ENCODE assay signal across 8 cellular contexts in genomic region chr19:6279620-6279930, GRCh38. TPM values are rescaled to one million over a fixed set of nuclear protein-coding genes. Genes with fewer than 3 reads are reported as not detected.
DNase-seq lines count a peak whose midpoint lies in the region; ATAC-seq and TF ChIP-seq lines count a peak whose summit lies in the region.

No MANE protein-coding gene starts in this region.

- peaks cover 0 to 11% (median 5%) of the 10 kb centered on the region in 3 donors for H3K27me3 Mint-ChIP-seq in CD14-positive monocyte (ENCODE audit: low read depth in 3 of 3)

- no peaks in the 10 kb centered on the region for H3K9me3 ChIP-seq in upper lobe of right lung

- H3K27me3 ChIP-seq in GM06990 (replicated peaks; ENCODE audit: control insufficient read depth, insufficient read depth, low read length) (no peaks in the 10 kb centered on the region), upper lobe of right lung (no peaks in the 10 kb centered on the region)

- peak overlapping the region; percentile 81 for H3K27ac ChIP-seq in upper lobe of right lung

- POLR2A ChIA-PET in HEK293T (lab: Yijun Ruan, JAX) = no interaction called here

- CTCF ChIA-PET in HEK293T (lab: Yijun Ruan, JAX) = no interaction called here

- H3K9me3 Mint-ChIP-seq in CD14-positive monocyte = peaks cover 0 to 8% (median 4%) of the 10 kb centered on the region in 7 donors

- H3K27ac Mint-ChIP-seq in CD14-positive monocyte = no peak overlapping the region

- peak overlapping the region; percentile 78 for H3K4me3 ChIP-seq in GM06990 (replicated peaks; ENCODE audit: low read depth, low read length)
- peak overlapping the region; percentile 92 for H3K4me3 ChIP-seq in WI38 (ENCODE audit: low read depth, low read length)
- H3K4me3 ChIP-seq in upper lobe of right lung = peak overlapping the region; percentile 87

- H3K36me3 ChIP-seq in GM06990 (ENCODE audit: control insufficient read depth, insufficient read depth, low read length) = peaks cover 5% of the 10 kb centered on the region; the same call in 1 of the 2 replicates
- H3K36me3 ChIP-seq in upper lobe of right lung = no peaks in the 10 kb centered on the region

- H3K4me1 Mint-ChIP-seq in CD14-positive monocyte = peaks cover 46% of the 10 kb centered on the region

- peaks cover 46% of the 10 kb centered on the region for H3K4me1 ChIP-seq in upper lobe of right lung

- intact Hi-C loops in left colon (cut with DNase I, micrococcal nuclease) = no loop called here
- intact Hi-C loops in upper lobe of right lung (cut with DNase I) = loop anchor here (10.0 kb wide), 1 partner anchor 55 kb away; no protein-coding TSS in a partner anchor
- intact Hi-C loops in CD14-positive monocyte (cut with micrococcal nuclease) = no loop called here

- peaks cover 4 to 17% of the 10 kb centered on the region in 2 donors for H3K36me3 Mint-ChIP-seq in CD14-positive monocyte

- DNase-seq in GM06990 (ENCODE audit: extremely low read depth, insufficient read length) (no peak), left colon (no peak), upper lobe of right lung (no peak), CD14-positive monocyte (ENCODE audit: low spot score) (no peak), HEK293T (ENCODE audit: extremely low spot score) (no peak)
- DNase-seq in central memory CD4-positive, alpha-beta T cell = no peak

- H3K4me3 Mint-ChIP-seq in CD14-positive monocyte = peak overlapping the region in 1 of 2 donors; percentile 52

- ATAC-seq in HG02623 (IDR thresholded peaks at IDR 0.05; ENCODE audit: unreplicated experiment) (peak; percentile 24), left colon (peak; percentile 44), upper lobe of right lung (no peak)

- TF ChIP-seq CTCF in GM06990 (IDR thresholded peaks at IDR 0.05; ENCODE audit: insufficient read depth, low read length, poor library complexity, severe bottlenecking) (no peak), WI38 (IDR thresholded peaks at IDR 0.05; ENCODE audit: low read depth, low read length) (no peak), upper lobe of right lung (IDR thresholded peaks at IDR 0.05) (no peak), CD14-positive monocyte (IDR thresholded peaks at IDR 0.05) (no peak)

TF ChIP-seq in HEK293T, 16 proteins besides CTCF, POLR2A, EP300 and RAD21:
- TF ChIP-seq FOXM1 (IDR thresholded peaks at IDR 0.05; ENCODE audit: borderline replicate concordance) (no peak), FOXK2 (IDR thresholded peaks at IDR 0.05) (no peak), L3MBTL2 (conservative IDR thresholded peaks at IDR 0.05) (no peak), FOXA1 (IDR thresholded peaks at IDR 0.05) (no peak)

RNA-seq across cellular contexts. Expression of gene MLLT1, which starts 0.2 kb away (rescaled TPM):
- total RNA-seq in left colon (10 to 100 TPM; 28.3 to 37.2 TPM), upper lobe of right lung (73.4 TPM)
- under 1 TPM; 0.65 to 0.99 TPM for polyA plus RNA-seq in CD14-positive monocyte

RNA-seq across cellular contexts. Expression of gene ACER1, which starts 53.8 kb away (rescaled TPM):
- total RNA-seq in left colon = not detected
- total RNA-seq in upper lobe of right lung = not detected
- not detected for polyA plus RNA-seq in CD14-positive monocyte
